In the genomic region with DNA sequence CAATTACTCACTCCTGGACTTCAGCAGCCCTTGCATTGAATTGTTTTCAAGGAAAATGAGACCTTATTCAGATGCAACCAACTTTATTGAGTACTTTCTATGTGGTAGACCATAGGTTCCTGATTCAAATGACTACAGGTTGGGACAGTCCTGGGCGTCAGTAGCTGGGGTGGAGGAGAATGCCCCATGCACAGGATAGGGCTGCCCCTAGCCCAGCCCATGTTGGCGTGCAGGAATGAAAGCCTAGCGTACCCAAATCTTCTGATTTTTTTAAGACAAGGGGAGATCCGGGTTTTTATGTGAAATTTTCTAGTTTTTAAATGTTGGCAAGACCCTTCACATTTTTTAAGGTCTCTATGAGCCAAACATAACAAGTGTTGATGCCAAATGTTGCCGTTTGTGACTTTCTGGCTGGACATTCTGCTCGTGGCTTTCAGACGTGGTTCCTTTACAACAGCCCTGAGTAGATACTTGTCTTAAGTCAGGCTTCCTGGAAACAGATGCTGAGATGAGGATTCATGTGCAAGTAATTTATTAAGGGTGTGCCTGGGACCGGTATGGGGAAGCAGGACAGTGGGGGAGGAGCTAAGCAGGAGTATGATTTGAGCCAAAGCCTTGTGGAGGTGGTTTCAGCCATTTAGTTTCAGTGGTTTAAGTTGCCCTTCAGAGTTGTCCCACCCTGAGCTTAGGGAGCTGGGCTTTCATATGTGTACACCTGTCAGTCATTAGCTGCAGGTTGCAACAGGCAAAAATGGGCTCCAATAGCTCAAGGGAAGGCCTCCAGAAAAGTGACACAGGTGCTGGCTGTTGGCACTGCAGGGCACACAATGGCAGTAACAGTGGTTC, we compare ENCODE assay signal across 13 cellular contexts.
A peak's percentile ranks its signal among the peaks of the same experiment; 100 is the strongest.
DNase-seq lines count a peak whose midpoint lies in the region; ATAC-seq, FAIRE-seq and TF ChIP-seq lines count a peak whose summit lies in the region.
"Had no signal": no experiment of that assay in that cellular context is flagged by ENCODE, and none has a peak within 500 bp of the region (broad histone marks: within the 10 kb centered on the region; RNA-seq: fewer than 3 reads in every experiment).

No MANE protein-coding gene starts in this region.

- H3K4me1 ChIP-seq in thoracic aorta (ENCODE audit: control insufficient read depth in 1 of 2, low read depth in 2 of 2): peaks cover 16 to 42% of the 10 kb centered on the region in 2 donors
- H3K4me1 ChIP-seq: body of pancreas, SJCRH30 had no signal

- H3K27ac ChIP-seq in thoracic aorta: peak overlapping the region in 1 of 2 donors; percentile 41
- H3K27ac ChIP-seq: body of pancreas, SJCRH30 had no signal

- H3K27me3 ChIP-seq in bronchial epithelial cell (ENCODE audit: control insufficient read depth, insufficient read depth, low read length) (peaks cover 4% of the 10 kb centered on the region), thoracic aorta (replicated peaks; ENCODE audit: insufficient read depth) (no peaks in the 10 kb centered on the region)
- H3K27me3 ChIP-seq: body of pancreas had no signal

- H3K9me3 ChIP-seq in thoracic aorta: no peaks in the 10 kb centered on the region
- H3K9me3 ChIP-seq: body of pancreas, SJCRH30 had no signal

- H3K36me3 ChIP-seq in bronchial epithelial cell (ENCODE audit: control insufficient read depth, insufficient read depth, low read length) (no peaks in the 10 kb centered on the region), thoracic aorta (no peaks in the 10 kb centered on the region)
- H3K36me3 ChIP-seq: SJCRH30 had no signal

- intact Hi-C loops in head of caudate nucleus (cut with DNase I): no loop called here

- TF ChIP-seq CTCF in bronchial epithelial cell (IDR thresholded peaks at IDR 0.05; ENCODE audit: insufficient read depth, low read length, severe bottlenecking): no peak
- no peak for TF ChIP-seq CTCF in thoracic aorta (IDR thresholded peaks at IDR 0.05)

- peak; percentile 52 for FAIRE-seq in bronchial epithelial cell (lab: Jason Lieb, UNC)

- DNase-seq in bronchial epithelial cell (ENCODE audit: low read depth): peak; percentile 34
- no peak for DNase-seq in thoracic aorta (ENCODE audit: low spot score)
- DNase-seq in AML-193 (lab: John Stamatoyannopoulos, UW): no peak
- DNase-seq in NCI-H345 (lab: John Stamatoyannopoulos, UW): no peak
- no peak for DNase-seq in head of caudate nucleus
- DNase-seq: body of pancreas; NCI-H2029 treated with DMSO at 0.1 percent for 48 hours; SJCRH30; stimulated activated CD4-positive, alpha-beta T cell treated with anti-CD3 and anti-CD28 coated beads, Interleukin-4, amount 100 ng/mL, for 1 hour had no signal

- H3K4me3 ChIP-seq in bronchial epithelial cell (ENCODE audit: low read depth, low read length) (no peak overlapping the region), thoracic aorta (peak overlapping the region; percentile 42)
- H3K4me3 ChIP-seq: body of pancreas, SJCRH30 had no signal

- peak; percentile 85 for ATAC-seq in GM19395 (IDR thresholded peaks at IDR 0.05; ENCODE audit: unreplicated experiment)
- ATAC-seq in HG03039 (IDR thresholded peaks at IDR 0.05; ENCODE audit: unreplicated experiment): peak; percentile 55
- ATAC-seq in thoracic aorta (ENCODE audit: insufficient number of reproducible peaks, low FRiP score, low read depth): peak; percentile 38
- no peak for ATAC-seq in GM19467 (IDR thresholded peaks at IDR 0.05; ENCODE audit: unreplicated experiment)
- ATAC-seq: body of pancreas; natural killer cell treated with Interleukin-12 subunit alpha and Interleukin-12 subunit beta and Interleukin-15 and Interleukin-18, amount 100 ng/mL, for 72 hours had no signal
